20 cellular contexts compared by ENCODE assay signal in genomic region chr3:183711516-183711915, GRCh38.
"Had no signal": no experiment of that assay in that cellular context is flagged by ENCODE, and none has a peak within 500 bp of the region (broad histone marks: within the 10 kb centered on the region; RNA-seq: fewer than 3 reads in every experiment).

No MANE protein-coding gene starts in this region.

- ATAC-seq: left cardiac atrium; left lobe of liver; left ventricle myocardium superior; mucosa of descending colon; naive thymus-derived CD4-positive, alpha-beta T cell; natural killer cell treated with Interleukin-12 subunit alpha and Interleukin-12 subunit beta and Interleukin-15 and Interleukin-18, amount 100 ng/mL, for 72 hours; right lobe of liver; stimulated activated memory B cell treated with anti-CD40 and anti-IgM and Interleukin-4, amounts not matched to agents 10 μg/mL and 1 μg/mL and 100 μg/mL, for 72 hours; upper lobe of right lung had no signal

- DNase-seq: kidney glomerular epithelial cell; left cardiac atrium; left ventricle myocardium superior; midbrain; mucosa of descending colon; naive thymus-derived CD4-positive, alpha-beta T cell; ovary; right lobe of liver; stimulated activated CD4-positive, alpha-beta T cell treated with anti-CD3 and anti-CD28 coated beads, Interleukin-1b, Interleukin-23, amount 100 ng/mL, for 48 hours; stimulated activated CD4-positive, alpha-beta T cell treated with anti-CD3 and anti-CD28 coated beads, Interleukin-2, amount 100 ng/mL, for 48 hours; stimulated activated CD4-positive, alpha-beta T cell treated with anti-CD3 and anti-CD28 coated beads, Interleukin-4, amount 100 ng/mL, for 4 hours; stimulated activated CD8-positive, alpha-beta memory T cell treated with anti-CD3 and anti-CD28 coated beads, Interleukin-4, amount 100 ng/mL, for 48 hours; stimulated activated naive CD4-positive, alpha-beta T cell treated with Interleukin-2 at 50 U/mL for 16 hours; stomach; tibial artery; trophoblast cell; upper lobe of right lung had no signal
